8 cellular contexts compared by ENCODE assay signal in genomic region chr7:2555121-2556052, GRCh38. TPM values are rescaled to one million over a fixed set of nuclear protein-coding genes. Genes with fewer than 3 reads are reported as not detected.
DNase-seq lines count a peak whose midpoint lies in the region; ATAC-seq and TF ChIP-seq lines count a peak whose summit lies in the region.

BRAT1 (minus strand) TSS chr7:2555524; CDS start chr7:2554431, 1,093 bp downstream.

- no peaks in the 10 kb centered on the region for H3K36me3 ChIP-seq in adipocyte (ENCODE audit: control insufficient read depth, insufficient read depth, low read length, severe bottlenecking)

- H3K4me1 ChIP-seq in adipocyte (ENCODE audit: control insufficient read depth, insufficient read depth, low read length): peaks cover 25% of the 10 kb centered on the region

- peak; percentile 69 for TF ChIP-seq CTCF in GM12874 (IDR thresholded peaks at IDR 0.05; ENCODE audit: insufficient read depth, low read depth, low read length)
- TF ChIP-seq CTCF in type B pancreatic cell (conservative IDR thresholded peaks at IDR 0.05): peak; percentile 66

- DNase-seq in NCI-H1417 treated with DMSO at 0.1 percent for 48 hours (lab: John Stamatoyannopoulos, UW) (peak; percentile 85), SW480 (ENCODE audit: low spot score) (peak; percentile 99), adipocyte (ENCODE audit: low read depth) (peak; percentile 97), cardiac septum (ENCODE audit: low spot score) (peak; percentile 99), pons (ENCODE audit: low spot score) (peak; percentile 89), type B pancreatic cell (ENCODE audit: extremely low spot score, unreplicated experiment) (peak; percentile 97)

- H3K27me3 Mint-ChIP-seq in type B pancreatic cell: no peaks in the 10 kb centered on the region

- intact Hi-C loops in cardiac septum (cut with DNase I): loop anchor here (5.0 kb wide), 1 partner anchor 78 kb away; the partner anchor contains the start of gene GRIFIN

- peak within 1 kb of the TSS; percentile 99 for H3K9ac ChIP-seq in adipocyte (ENCODE audit: low read length)

- H3K9me3 ChIP-seq in adipocyte (ENCODE audit: control insufficient read depth, low read length): no peaks in the 10 kb centered on the region

- H3K27ac Mint-ChIP-seq in type B pancreatic cell: peak within 1 kb of the TSS; percentile 88

- peaks cover 4% of the 10 kb centered on the region for H3K36me3 Mint-ChIP-seq in type B pancreatic cell

- peak within 1 kb of the TSS; percentile 89 for H3K4me3 Mint-ChIP-seq in type B pancreatic cell

- H3K9me3 Mint-ChIP-seq in type B pancreatic cell: no peaks in the 10 kb centered on the region

- peak within 1 kb of the TSS; percentile 89 for H3K4me3 ChIP-seq in adipocyte (ENCODE audit: low read length)

- peak; percentile 65 for ATAC-seq in HG02763 (IDR thresholded peaks at IDR 0.05; ENCODE audit: unreplicated experiment)

- peaks cover 21% of the 10 kb centered on the region for H3K4me1 Mint-ChIP-seq in type B pancreatic cell (ENCODE audit: unreplicated experiment)

- H3K27me3 ChIP-seq in adipocyte (replicated peaks; ENCODE audit: control insufficient read depth, insufficient read depth, low read length): no peaks in the 10 kb centered on the region

RNA-seq across cellular contexts. Expression of gene BRAT1, which starts in this region (rescaled TPM):
- total RNA-seq in cardiac septum (12.8 TPM), type B pancreatic cell (ENCODE audit: low replicate concordance) (25.2 and 40.3 TPM in 2 replicates)

Comparison
In these comparisons a context has a peak if more than half of its experiments do, and no peak if none do; other contexts are left out.
1. Peak in every context shown above with its lines: DNase-seq, ATAC-seq and H3K4me3 ChIP-seq.